ENCODE assay signal across 19 cellular contexts in genomic region chr14:36719823-36720222, GRCh38. TPM values are rescaled to one million over a fixed set of nuclear protein-coding genes. Genes with fewer than 3 reads are reported as not detected.
DNase-seq lines count a peak whose midpoint lies in the region; ATAC-seq and TF ChIP-seq lines count a peak whose summit lies in the region.
"Had no signal": no experiment of that assay in that cellular context is flagged by ENCODE, and none has a peak within 500 bp of the region (broad histone marks: within the 10 kb centered on the region; RNA-seq: fewer than 3 reads in every experiment).

No MANE protein-coding gene starts in this region.

- TF ChIP-seq POLR2A in esophagus muscularis mucosa (IDR thresholded peaks at IDR 0.05; ENCODE audit: low read depth) = no peak

- no peaks in the 10 kb centered on the region for H4K20me1 ChIP-seq in Karpas-422 (ENCODE audit: insufficient read depth, low read depth, low read length)
- H4K20me1 ChIP-seq: BLaER1 had no signal

- no peaks in the 10 kb centered on the region; the same call in 1 of the 2 replicates for H3K9me2 ChIP-seq in Karpas-422 (replicated peaks; ENCODE audit: insufficient read depth, low read length)

- no peak overlapping the region for H2BK15ac ChIP-seq in mesenchymal stem cell (ENCODE audit: low read depth, poor library complexity, severe bottlenecking)

- H3K4me2 ChIP-seq in Karpas-422 (ENCODE audit: low read depth, low read length, poor library complexity, severe bottlenecking) = no peak overlapping the region
- no peak overlapping the region for H3K4me2 ChIP-seq in mesenchymal stem cell (ENCODE audit: low read length, poor library complexity, severe bottlenecking)
- H3K4me2 ChIP-seq: BLaER1 had no signal

- H3K27ac ChIP-seq in Karpas-422 (ENCODE audit: low read length) (no peak overlapping the region), esophagus muscularis mucosa (replicated peaks in 1 of 4) (no peak overlapping the region), mesenchymal stem cell (ENCODE audit: low read length, poor library complexity, severe bottlenecking) (no peak overlapping the region)
- H3K27ac ChIP-seq: BLaER1, C4-2B had no signal

- peaks cover 5% of the 10 kb centered on the region; the same call in 1 of the 2 replicates for H3K27me3 ChIP-seq in Karpas-422 (ENCODE audit: low read length)
- H3K27me3 ChIP-seq in esophagus muscularis mucosa = no peaks in the 10 kb centered on the region
- H3K27me3 ChIP-seq in mesenchymal stem cell (ENCODE audit: control insufficient read depth in 1 of 2, insufficient read depth in 1 of 2, low read length in 2 of 2) = no peaks in the 10 kb centered on the region
- H3K27me3 ChIP-seq: BE2C, BLaER1 had no signal

- no peak overlapping the region for H2AK5ac ChIP-seq in mesenchymal stem cell (ENCODE audit: low read length, severe bottlenecking)

- H3K79me2 ChIP-seq in Karpas-422 (ENCODE audit: low read length) = no peaks in the 10 kb centered on the region

- DNase-seq in Karpas-422 = no peak
- DNase-seq in esophagus muscularis mucosa (ENCODE audit: extremely low spot score) = peak; percentile 68
- no peak for DNase-seq in mesenchymal stem cell
- DNase-seq in central memory CD4-positive, alpha-beta T cell = no peak
- DNase-seq: 8988T; ACHN; BE2C; Caco-2; Calu3; CD4-positive, alpha-beta T cell; CD8-positive, alpha-beta T cell; DMS79 treated with DMSO at 0.1 percent for 48 hours; GF-D8 had no signal

- H3K14ac ChIP-seq in mesenchymal stem cell (ENCODE audit: low read length in 2 of 2) = no peak overlapping the region

- H3K4me3 ChIP-seq in Karpas-422 (ENCODE audit: low read length) (no peak overlapping the region), esophagus muscularis mucosa (no peak overlapping the region), mesenchymal stem cell (ENCODE audit: insufficient read depth in 1 of 2, low read depth in 1 of 2, low read length in 2 of 2) (no peak overlapping the region)
- H3K4me3 ChIP-seq: BLaER1 had no signal

- no peak overlapping the region for H3K23ac ChIP-seq in mesenchymal stem cell (ENCODE audit: low read length in 2 of 2)

- peak; percentile 12 for ATAC-seq in stimulated activated memory B cell treated with anti-CD40 and anti-IgM and Interleukin-4, amounts not matched to agents 10 μg/mL and 1 μg/mL and 100 μg/mL, for 72 hours
- no peak for ATAC-seq in HG02973 (IDR thresholded peaks at IDR 0.05; ENCODE audit: unreplicated experiment)
- ATAC-seq in HG02678 (IDR thresholded peaks at IDR 0.05; ENCODE audit: unreplicated experiment) = no peak
- ATAC-seq: CD8-positive, alpha-beta T cell had no signal

- no peak overlapping the region for H3K18ac ChIP-seq in mesenchymal stem cell (ENCODE audit: low read depth in 1 of 2, low read length in 2 of 2)

- H3K9me3 ChIP-seq in Karpas-422 (ENCODE audit: low read length) (no peaks in the 10 kb centered on the region), esophagus muscularis mucosa (no peaks in the 10 kb centered on the region), mesenchymal stem cell (ENCODE audit: control insufficient read depth, low read length) (no peaks in the 10 kb centered on the region)
- H3K9me3 ChIP-seq: BE2C, BLaER1, Caco-2 had no signal

- H4K91ac ChIP-seq in mesenchymal stem cell (ENCODE audit: low read length) = no peak overlapping the region

- H2BK12ac ChIP-seq in mesenchymal stem cell (ENCODE audit: low read length in 2 of 2) = no peak overlapping the region

- H3K36me3 ChIP-seq in Karpas-422 (ENCODE audit: insufficient read depth, low read length) (no peaks in the 10 kb centered on the region), esophagus muscularis mucosa (no peaks in the 10 kb centered on the region), mesenchymal stem cell (ENCODE audit: control insufficient read depth in 1 of 2, insufficient read depth in 2 of 2, low read depth in 1 of 2, low read length in 2 of 2) (no peaks in the 10 kb centered on the region)
- H3K36me3 ChIP-seq: BE2C, BLaER1 had no signal

- no peak overlapping the region for H2BK5ac ChIP-seq in mesenchymal stem cell (ENCODE audit: low read depth, low read length, poor library complexity, severe bottlenecking)

- H2BK120ac ChIP-seq in mesenchymal stem cell (ENCODE audit: low read depth, low read length) = no peak overlapping the region

- no peak overlapping the region for H3K4me3 Mint-ChIP-seq in stimulated activated memory B cell treated with anti-CD40 and anti-IgM and Interleukin-4, amounts not matched to agents 10 μg/mL and 1 μg/mL and 100 μg/mL, for 72 hours
- H3K4me3 Mint-ChIP-seq: CD4-positive, alpha-beta T cell; CD8-positive, alpha-beta T cell had no signal

- 81% methylated on average over 7 of the region's 7 CpGs for WGBS in esophagus muscularis mucosa
- WGBS in mesenchymal stem cell = 86% methylated on average over 6 of the region's 7 CpGs

- no peaks in the 10 kb centered on the region for H3K9me3 Mint-ChIP-seq in stimulated activated memory B cell treated with anti-CD40 and anti-IgM and Interleukin-4, amounts not matched to agents 10 μg/mL and 1 μg/mL and 100 μg/mL, for 72 hours

- H3K4me1 ChIP-seq in Karpas-422 (ENCODE audit: low read length) (peaks cover 20% of the 10 kb centered on the region), esophagus muscularis mucosa (no peaks in the 10 kb centered on the region), mesenchymal stem cell (ENCODE audit: control insufficient read depth, insufficient read depth, low read depth, low read length) (no peaks in the 10 kb centered on the region)
- H3K4me1 ChIP-seq: BE2C, BLaER1 had no signal

- TF ChIP-seq EP300 in esophagus muscularis mucosa (IDR thresholded peaks at IDR 0.05) = no peak

- H2AFZ ChIP-seq in Karpas-422 (ENCODE audit: low read length) (peak overlapping the region; percentile 21; the same call in 1 of the 2 replicates), mesenchymal stem cell (ENCODE audit: low read depth, low read length) (no peak overlapping the region)

- H3K27ac Mint-ChIP-seq in stimulated activated memory B cell treated with anti-CD40 and anti-IgM and Interleukin-4, amounts not matched to agents 10 μg/mL and 1 μg/mL and 100 μg/mL, for 72 hours = no peak overlapping the region
- H3K27ac Mint-ChIP-seq: CD4-positive, alpha-beta T cell; CD8-positive, alpha-beta T cell had no signal

- H3K4me1 Mint-ChIP-seq in stimulated activated memory B cell treated with anti-CD40 and anti-IgM and Interleukin-4, amounts not matched to agents 10 μg/mL and 1 μg/mL and 100 μg/mL, for 72 hours = no peaks in the 10 kb centered on the region

- H3K9ac ChIP-seq in Karpas-422 (ENCODE audit: low read length) (no peak overlapping the region), mesenchymal stem cell (ENCODE audit: low read length) (no peak overlapping the region)
- H3K9ac ChIP-seq: BLaER1 had no signal

- no peaks in the 10 kb centered on the region for H3K27me3 Mint-ChIP-seq in stimulated activated memory B cell treated with anti-CD40 and anti-IgM and Interleukin-4, amounts not matched to agents 10 μg/mL and 1 μg/mL and 100 μg/mL, for 72 hours

- H3K36me3 Mint-ChIP-seq in stimulated activated memory B cell treated with anti-CD40 and anti-IgM and Interleukin-4, amounts not matched to agents 10 μg/mL and 1 μg/mL and 100 μg/mL, for 72 hours = no peaks in the 10 kb centered on the region
- H3K36me3 Mint-ChIP-seq: CD8-positive, alpha-beta T cell had no signal

- H3K79me1 ChIP-seq in mesenchymal stem cell (replicated peaks; ENCODE audit: low read length, poor library complexity, severe bottlenecking) = no peaks in the 10 kb centered on the region

- intact Hi-C loops in esophagus muscularis mucosa (cut with DNase I) = no loop called here

- H4K8ac ChIP-seq in mesenchymal stem cell (ENCODE audit: low read length) = peak overlapping the region; percentile 6

- H3K4ac ChIP-seq in mesenchymal stem cell (ENCODE audit: low read depth in 1 of 2, low read length in 2 of 2) = no peak overlapping the region

- TF ChIP-seq CTCF in esophagus muscularis mucosa (IDR thresholded peaks at IDR 0.05) = no peak

RNA-seq across cellular contexts. Expression of gene PAX9, which starts 58.2 kb away (rescaled TPM):
- total RNA-seq in Karpas-422 (2014; rRNA removed; shearing (Covaris generic); ENCODE audit: low replicate concordance) = not detected in 2 replicates
- total RNA-seq in esophagus muscularis mucosa = 1 to 10 TPM in 1 of 4 donors, under 1 TPM in 3; 0.50 to 2.1 (median 0.77) TPM
- 0.91 TPM for polyA plus RNA-seq in mesenchymal stem cell (2013, experiment 1 of 2)
- 0.92 TPM for polyA plus RNA-seq in mesenchymal stem cell (2013, experiment 2 of 2)
- total RNA-seq: CD4-positive, alpha-beta T cell; CD8-positive, alpha-beta T cell had no signal
- polyA plus RNA-seq: AG04450 had no signal
